ENCODE assay signal across 8 cellular contexts in genomic region chr2:79159030-79159429, GRCh38. TPM values are rescaled to one million over a fixed set of nuclear protein-coding genes. Genes with fewer than 3 reads are reported as not detected.
"Had no signal": no experiment of that assay in that cellular context is flagged by ENCODE, and none has a peak within 500 bp of the region (broad histone marks: within the 10 kb centered on the region; RNA-seq: fewer than 3 reads in every experiment).

No MANE protein-coding gene starts in this region.

- H3K4me3 ChIP-seq: GM23338 had no signal

- H3K27me3 Mint-ChIP-seq: IgD-negative memory B cell had no signal

- ATAC-seq: GM23338 had no signal

- H3K27ac ChIP-seq: HL-60 had no signal

- H3K9me3 Mint-ChIP-seq: GM23338, H9 had no signal

- H3K36me3 Mint-ChIP-seq: IgD-negative memory B cell had no signal

- H3K27ac Mint-ChIP-seq: GM23338, IgD-negative memory B cell had no signal

- H3K4me1 Mint-ChIP-seq: GM23338, H9, IgD-negative memory B cell had no signal

- H3K4me2 ChIP-seq: GM23338 had no signal

- H2AFZ ChIP-seq: GM23338 had no signal

- DNase-seq: H9, HCEC 1CT, KBM-7 had no signal

- H3K4me3 Mint-ChIP-seq: GM23338, H9, IgD-negative memory B cell had no signal

RNA-seq across cellular contexts. Expression of gene REG3A, which starts 0.5 kb away (rescaled TPM):
- total RNA-seq: GM23338, H1, H9, HT1080 had no signal
- polyA plus RNA-seq: GM23338, H1, IgD-negative memory B cell had no signal

RNA-seq across cellular contexts. Expression of gene REG1A, which starts 38.7 kb away (rescaled TPM):
- total RNA-seq: GM23338, H1, H9, HT1080 had no signal
- polyA plus RNA-seq: GM23338, H1, IgD-negative memory B cell had no signal
